In the genomic region with DNA sequence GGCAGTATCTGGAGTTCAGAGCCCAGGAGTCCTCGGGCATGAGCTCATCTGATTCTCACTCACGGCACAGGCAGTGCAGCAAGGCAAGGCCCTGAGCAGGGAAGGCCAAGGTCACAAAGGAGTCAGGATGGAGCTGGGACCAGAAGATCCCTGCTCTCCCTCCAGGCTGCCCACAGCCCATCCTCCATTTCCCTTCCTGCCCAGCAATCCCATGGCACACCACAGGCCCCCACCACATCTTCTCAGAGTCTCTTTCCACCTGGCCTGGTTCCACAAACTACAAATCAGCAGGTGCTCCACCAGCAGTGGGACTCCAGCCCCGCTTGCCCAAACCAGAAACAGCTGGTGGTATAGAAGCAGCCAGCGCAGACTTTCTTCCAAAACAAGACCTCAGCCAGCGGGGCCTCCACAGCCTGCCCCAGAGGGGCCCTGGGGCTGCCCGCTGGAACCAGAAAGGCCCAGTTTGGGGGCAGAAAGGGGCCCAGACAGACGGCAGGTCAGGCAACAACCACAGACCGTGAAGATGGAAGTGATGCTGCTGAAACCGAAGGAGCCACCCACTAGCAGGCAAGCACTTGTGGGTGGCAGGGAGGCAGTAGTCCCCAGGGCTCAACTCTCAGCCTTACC, we compare ENCODE assay signal across 8 cellular contexts. TPM values are rescaled to one million over a fixed set of nuclear protein-coding genes. Genes with fewer than 3 reads are reported as not detected.
DNase-seq lines count a peak whose midpoint lies in the region; ATAC-seq and TF ChIP-seq lines count a peak whose summit lies in the region.

No MANE protein-coding gene starts in this region.

- H3K27me3 ChIP-seq in neural progenitor cell: no peaks in the 10 kb centered on the region

- no peaks in the 10 kb centered on the region for H3F3A ChIP-seq in neural progenitor cell (ENCODE audit: low read depth)

- no peak overlapping the region for H3K4me2 ChIP-seq in neural progenitor cell

- no peak overlapping the region for H3K9ac ChIP-seq in neural progenitor cell

- DNase-seq in M059J (ENCODE audit: low read depth): peak; percentile 48
- DNase-seq in germinal center (ENCODE audit: low spot score): peak; percentile 51
- DNase-seq in stimulated activated naive B cell treated with anti-CD40 and anti-IgM and Interleukin-4, amounts not matched to agents 10 μg/mL and 1 μg/mL and 100 μg/mL, for 72 hours: peak; percentile 91
- DNase-seq in neural progenitor cell (ENCODE audit: low spot score): no peak
- no peak for DNase-seq in NCI-H187 (lab: John Stamatoyannopoulos, UW)

- H3K9me3 ChIP-seq in neural progenitor cell (ENCODE audit: low read depth): no peaks in the 10 kb centered on the region

- no peaks in the 10 kb centered on the region for H3K27me3 Mint-ChIP-seq in stimulated activated naive B cell treated with anti-CD40 and anti-IgM and Interleukin-4, amounts not matched to agents 10 μg/mL and 1 μg/mL and 100 μg/mL, for 72 hours
- H3K27me3 Mint-ChIP-seq in neural progenitor cell (ENCODE audit: insufficient read depth, low read depth): no peaks in the 10 kb centered on the region

- no peak for TF ChIP-seq CTCF in neural progenitor cell (IDR thresholded peaks at IDR 0.05)

- no peak overlapping the region for H3K27ac ChIP-seq in neural progenitor cell

- peaks cover 86 to 100% of the 10 kb centered on the region in 2 donors for H3K4me1 Mint-ChIP-seq in stimulated activated naive B cell treated with anti-CD40 and anti-IgM and Interleukin-4, amounts not matched to agents 10 μg/mL and 1 μg/mL and 100 μg/mL, for 72 hours
- H3K4me1 Mint-ChIP-seq in neural progenitor cell: peaks cover 10% of the 10 kb centered on the region

- peak overlapping the region; percentile 99 for H3K27ac Mint-ChIP-seq in stimulated activated naive B cell treated with anti-CD40 and anti-IgM and Interleukin-4, amounts not matched to agents 10 μg/mL and 1 μg/mL and 100 μg/mL, for 72 hours
- no peak overlapping the region for H3K27ac Mint-ChIP-seq in neural progenitor cell

- H3K9me3 Mint-ChIP-seq in stimulated activated naive B cell treated with anti-CD40 and anti-IgM and Interleukin-4, amounts not matched to agents 10 μg/mL and 1 μg/mL and 100 μg/mL, for 72 hours: peaks cover 0 to 2% of the 10 kb centered on the region in 2 donors
- H3K9me3 Mint-ChIP-seq in neural progenitor cell: peaks cover 2% of the 10 kb centered on the region

- no peaks in the 10 kb centered on the region for H3K36me3 ChIP-seq in neural progenitor cell

- no peaks in the 10 kb centered on the region for H3K4me1 ChIP-seq in neural progenitor cell

- ATAC-seq in GM18502 (IDR thresholded peaks at IDR 0.05; ENCODE audit: poor library complexity, unreplicated experiment) (peak; percentile 64), GM21526 (IDR thresholded peaks at IDR 0.05; ENCODE audit: low FRiP score, unreplicated experiment) (peak; percentile 42), HG02840 (IDR thresholded peaks at IDR 0.05; ENCODE audit: low FRiP score, unreplicated experiment) (no peak)
- ATAC-seq in stimulated activated naive B cell treated with anti-CD40 and anti-IgM and Interleukin-4, amounts not matched to agents 10 μg/mL and 1 μg/mL and 100 μg/mL, for 72 hours (replicated peaks): peak; percentile 71 to 78

- peaks cover 12% of the 10 kb centered on the region for H3K79me2 ChIP-seq in neural progenitor cell (ENCODE audit: low read depth)

- H3K4me3 Mint-ChIP-seq in stimulated activated naive B cell treated with anti-CD40 and anti-IgM and Interleukin-4, amounts not matched to agents 10 μg/mL and 1 μg/mL and 100 μg/mL, for 72 hours: peak overlapping the region; percentile 78 to 79
- no peak overlapping the region for H3K4me3 Mint-ChIP-seq in neural progenitor cell

- H4K20me1 ChIP-seq in neural progenitor cell (ENCODE audit: low read depth): peaks cover 53% of the 10 kb centered on the region

- H3K36me3 Mint-ChIP-seq in stimulated activated naive B cell treated with anti-CD40 and anti-IgM and Interleukin-4, amounts not matched to agents 10 μg/mL and 1 μg/mL and 100 μg/mL, for 72 hours: peaks cover 75 to 89% of the 10 kb centered on the region in 2 donors
- peaks cover 2% of the 10 kb centered on the region for H3K36me3 Mint-ChIP-seq in neural progenitor cell

- no peak overlapping the region for H3K4me3 ChIP-seq in neural progenitor cell

- H2AFZ ChIP-seq in neural progenitor cell (replicated peaks): no peak overlapping the region

RNA-seq across cellular contexts. Expression of a gene that starts 12.2 kb away (rescaled TPM):
- 85.3 and 116 TPM in 2 replicates for total RNA-seq in M059J (2014; rRNA removed; shearing (Covaris generic))
- total RNA-seq in neural progenitor cell (ENCODE audit: low replicate concordance): 33.5 and 49.7 TPM in 2 replicates

RNA-seq across cellular contexts. Expression of a gene that starts 48.3 kb away (rescaled TPM):
- total RNA-seq in M059J (2014; rRNA removed; shearing (Covaris generic)): 62.3 and 68.5 TPM in 2 replicates
- 17.9 and 22.4 TPM in 2 replicates for total RNA-seq in neural progenitor cell (ENCODE audit: low replicate concordance)

Comparison
In these comparisons a context has a peak if more than half of its experiments do, and no peak if none do; other contexts are left out.
1. DNase-seq: peak in M059J (single experiment), germinal center (single experiment) and stimulated activated naive B cell treated with anti-CD40 and anti-IgM and Interleukin-4, amounts not matched to agents 10 μg/mL and 1 μg/mL and 100 μg/mL, for 72 hours (single experiment); none in neural progenitor cell (single experiment) and NCI-H187 (0 of 2).